8 cellular contexts compared by ENCODE assay signal in the genomic region with DNA sequence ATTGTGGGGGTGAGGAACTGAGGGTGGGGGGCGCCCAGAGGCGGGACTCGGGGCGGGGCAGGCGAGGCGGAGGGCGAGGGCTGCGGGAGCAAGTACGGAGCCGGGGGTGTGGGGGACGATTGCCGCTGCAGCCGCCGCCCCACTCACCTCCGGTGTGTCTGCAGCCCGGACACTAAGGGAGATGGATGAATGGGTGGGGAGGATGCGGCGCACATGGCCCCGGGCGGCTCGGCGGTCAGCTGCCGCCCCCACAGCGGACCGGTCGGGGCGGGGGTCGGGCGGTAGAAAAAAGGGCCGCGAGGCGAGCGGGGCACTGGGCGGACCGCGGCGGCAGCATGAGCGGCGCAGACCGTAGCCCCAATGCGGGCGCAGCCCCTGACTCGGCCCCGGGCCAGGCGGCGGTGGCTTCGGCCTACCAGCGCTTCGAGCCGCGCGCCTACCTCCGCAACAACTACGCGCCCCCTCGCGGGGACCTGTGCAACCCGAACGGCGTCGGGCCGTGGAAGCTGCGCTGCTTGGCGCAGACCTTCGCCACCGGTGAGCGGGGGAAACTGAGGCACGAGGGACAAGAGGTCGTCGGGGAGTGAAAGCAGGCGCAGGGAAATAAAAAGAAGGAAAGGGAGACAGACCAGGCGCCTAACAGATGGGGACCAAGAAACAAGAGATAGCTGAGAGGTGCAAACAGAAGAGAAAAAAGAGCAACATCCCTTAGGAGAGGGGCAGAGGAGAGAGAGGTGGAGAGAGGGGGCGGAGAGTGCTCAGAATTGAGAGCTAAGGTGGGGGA. TPM values are rescaled to one million over a fixed set of nuclear protein-coding genes. Genes with fewer than 3 reads are reported as not detected.
DNase-seq lines count a peak whose midpoint lies in the region; ATAC-seq and TF ChIP-seq lines count a peak whose summit lies in the region.

A gene with protein sequence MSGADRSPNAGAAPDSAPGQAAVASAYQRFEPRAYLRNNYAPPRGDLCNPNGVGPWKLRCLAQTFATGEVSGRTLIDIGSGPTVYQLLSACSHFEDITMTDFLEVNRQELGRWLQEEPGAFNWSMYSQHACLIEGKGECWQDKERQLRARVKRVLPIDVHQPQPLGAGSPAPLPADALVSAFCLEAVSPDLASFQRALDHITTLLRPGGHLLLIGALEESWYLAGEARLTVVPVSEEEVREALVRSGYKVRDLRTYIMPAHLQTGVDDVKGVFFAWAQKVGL (plus strand): TSS at position 313 of the 784 bp plus-strand sequence. CDS start 23 bp downstream, at position 336.

- H3K36me3 ChIP-seq in SJSA1, result no peaks in the 10 kb centered on the region
- no peaks in the 10 kb centered on the region for H3K36me3 ChIP-seq in uterus

- H3K4me1 Mint-ChIP-seq in progenitor cell of endocrine pancreas (ENCODE audit: low read depth), result peaks cover 9% of the 10 kb centered on the region

- H3K27me3 ChIP-seq in SJSA1 (replicated peaks) (peaks cover 44% of the 10 kb centered on the region), uterus (peaks cover 25 to 34% of the 10 kb centered on the region in 2 donors)

- CTCF ChIA-PET in HEK293T (lab: Yijun Ruan, JAX), result interaction anchor here (0.6 to 6.1 kb wide), 7 partner anchors 9 to 117 kb away, joined by 3 to 77 read pairs (median 5); partner anchors contain the start of gene MIEN1

- H3K27ac Mint-ChIP-seq in activated naive CD4-positive, alpha-beta T cell treated with anti-CD3 and anti-CD28 coated beads, Interleukin-2, amount 50 U/mL, for 72 hours, result peak within 1 kb of the TSS in 1 of 2 donors; percentile 50
- H3K27ac Mint-ChIP-seq in progenitor cell of endocrine pancreas, result no peak within 1 kb of the TSS

- no peaks in the 10 kb centered on the region for H3K9me3 Mint-ChIP-seq in activated naive CD4-positive, alpha-beta T cell treated with anti-CD3 and anti-CD28 coated beads, Interleukin-2, amount 50 U/mL, for 72 hours
- no peaks in the 10 kb centered on the region for H3K9me3 Mint-ChIP-seq in progenitor cell of endocrine pancreas (ENCODE audit: low read depth)

- H3K4me3 ChIP-seq in AG10803 (ENCODE audit: low read length), result no peak within 1 kb of the TSS
- H3K4me3 ChIP-seq in SJSA1, result peak within 1 kb of the TSS; percentile 29
- H3K4me3 ChIP-seq in uterus, result peak within 1 kb of the TSS in 1 of 2 donors; percentile 28

- POLR2A ChIA-PET in HEK293T (lab: Yijun Ruan, JAX), result interaction anchor here (0.8 to 1.4 kb wide), 7 partner anchors 9 to 62 kb away, joined by 3 to 6 read pairs (median 4); partner anchors contain the start of genes ERBB2, MIEN1 and PGAP3

- H3K27me3 Mint-ChIP-seq in progenitor cell of endocrine pancreas, result peaks cover 54% of the 10 kb centered on the region

- peak in 1 of 2 donors; percentile 16 for TF ChIP-seq POLR2A in uterus (IDR thresholded peaks at IDR 0.05)

- peak within 1 kb of the TSS; percentile 35 for H3K4me3 Mint-ChIP-seq in progenitor cell of endocrine pancreas (ENCODE audit: low read depth)

- DNase-seq in AG10803 (ENCODE audit: low read depth) (peak; percentile 32), HEK293T (ENCODE audit: extremely low spot score) (peak; percentile 68), SJSA1 (ENCODE audit: low read depth in 1 of 2, low spot score in 2 of 2) (peak; percentile 43 to 64), Right ventricle myocardium inferior (ENCODE audit: missing footprints) (peak; percentile 92), progenitor cell of endocrine pancreas (ENCODE audit: low spot score, unreplicated experiment) (peak; percentile 67), uterus (peak in 1 of 2 donors; percentile 57)
- DNase-seq in activated naive CD4-positive, alpha-beta T cell treated with anti-CD3 and anti-CD28 coated beads, Interleukin-2, amount 50 U/mL, for 72 hours (ENCODE audit: low spot score in 2 of 2), result peak in 1 of 2 donors; percentile 80

- H3K27ac ChIP-seq in SJSA1 (no peak within 1 kb of the TSS), uterus (peak within 1 kb of the TSS in 1 of 2 donors; percentile 58)

- peak; percentile 67 to 76 for ATAC-seq in activated naive CD4-positive, alpha-beta T cell treated with anti-CD3 and anti-CD28 coated beads, Interleukin-2, amount 50 U/mL, for 72 hours
- ATAC-seq in Right ventricle myocardium inferior (no peak), HG02852 (IDR thresholded peaks at IDR 0.05; ENCODE audit: unreplicated experiment) (no peak)

- peak; percentile 50 for TF ChIP-seq CTCF in AG10803 (conservative IDR thresholded peaks at IDR 0.05; ENCODE audit: low read length)
- peak; percentile 76 for TF ChIP-seq CTCF in progenitor cell of endocrine pancreas (IDR thresholded peaks at IDR 0.05; ENCODE audit: unreplicated experiment)
- TF ChIP-seq CTCF in uterus (IDR thresholded peaks at IDR 0.05), result peak; percentile 43 to 70 (median 67)

- no peaks in the 10 kb centered on the region for H3K36me3 Mint-ChIP-seq in activated naive CD4-positive, alpha-beta T cell treated with anti-CD3 and anti-CD28 coated beads, Interleukin-2, amount 50 U/mL, for 72 hours
- H3K36me3 Mint-ChIP-seq in progenitor cell of endocrine pancreas (ENCODE audit: insufficient read depth), result no peaks in the 10 kb centered on the region

- H3K9me3 ChIP-seq in SJSA1 (replicated peaks), result 0 out of 2 replicates have a peak, but pooled peaks cover 2% of the 10 kb centered on the region
- H3K9me3 ChIP-seq in uterus, result no peaks in the 10 kb centered on the region

- intact Hi-C loops in Right ventricle myocardium inferior (cut with DNase I) (loop anchor here (5.0 kb wide), 1 partner anchor 34 kb away; the partner anchor contains the start of gene ERBB2), uterus (cut with DNase I; ENCODE audit: low total_unique reads) (no loop called here)

- H3K4me1 ChIP-seq in SJSA1 (replicated peaks), result peaks cover 11% of the 10 kb centered on the region
- H3K4me1 ChIP-seq in uterus, result peaks cover 0 to 19% of the 10 kb centered on the region in 2 donors

TF ChIP-seq in HEK293T, 16 proteins besides CTCF, POLR2A, EP300 and RAD21:
- TF ChIP-seq L3MBTL2 (conservative IDR thresholded peaks at IDR 0.05) (peak; percentile 63; the same call in 1 of the 2 replicates), ELF4 (IDR thresholded peaks at IDR 0.05) (no peak)

RNA-seq across cellular contexts. Expression of the gene that starts here (rescaled TPM):
- not detected in 2 replicates for total RNA-seq in SJSA1 (2014; rRNA removed; shearing (Covaris generic))
- total RNA-seq in activated naive CD4-positive, alpha-beta T cell treated with anti-CD3 and anti-CD28 coated beads, Interleukin-2, amount 50 U/mL, for 72 hours, result under 1 TPM in 1 of 2 donors, not detected in 1; 0.64 TPM
- total RNA-seq in Right ventricle myocardium inferior, result 5.1 TPM
- total RNA-seq in progenitor cell of endocrine pancreas, result 2.5 and 3.1 TPM in 2 replicates
- 1 to 10 TPM in 3 of 4 donors, not detected in 1; 3.8 to 5.0 (median 4.7) TPM for total RNA-seq in uterus

Comparison
In these comparisons a context has a peak if more than half of its experiments do, and no peak if none do; other contexts are left out.
1. Peak in DNase-seq and H3K4me3 ChIP-seq in SJSA1; RNA of the gene not detected or under 1 TPM.
2. Peak in ATAC-seq in activated naive CD4-positive, alpha-beta T cell treated with anti-CD3 and anti-CD28 coated beads, Interleukin-2, amount 50 U/mL, for 72 hours; RNA of the gene not detected or under 1 TPM.